ENCODE assay signal across 1 cellular context in the genomic region with DNA sequence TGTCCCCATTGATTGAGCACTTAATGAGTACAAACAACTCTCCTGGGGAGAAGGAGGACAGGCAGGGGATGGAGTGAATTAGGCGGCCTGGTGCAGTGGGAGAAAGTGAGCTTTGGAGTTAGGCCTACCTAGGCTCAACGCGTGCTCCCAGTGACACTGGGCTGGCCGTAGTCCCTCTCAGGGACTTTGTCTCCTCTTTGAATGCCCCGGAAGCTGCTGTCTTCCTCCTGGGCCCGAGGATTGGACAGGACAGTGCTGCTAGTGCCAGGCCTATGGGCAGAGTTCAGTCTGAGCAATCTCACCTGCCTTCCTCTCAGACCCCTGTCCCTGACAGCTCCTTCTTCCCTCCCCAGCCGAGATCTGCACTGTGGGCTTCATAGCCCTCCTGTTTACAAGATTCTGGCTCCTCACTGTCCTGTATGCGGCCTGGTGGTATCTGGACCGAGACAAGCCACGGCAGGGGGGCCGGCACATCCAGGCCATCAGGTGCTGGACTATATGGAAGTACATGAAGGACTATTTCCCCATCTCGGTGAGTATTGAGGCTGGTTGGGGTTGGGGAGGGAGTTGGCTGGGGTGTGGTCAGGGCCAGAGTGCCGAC.
TF ChIP-seq lines count a peak whose summit lies in the region.

No MANE protein-coding gene starts in this region.

TF ChIP-seq in HepG2, 621 proteins besides CTCF, POLR2A, EP300 and RAD21 (continued from another document and continues in another):
- TF ChIP-seq CREM (IDR thresholded peaks at IDR 0.05) (peak; percentile 42; the same call in 1 of the 2 replicates), CREM (CRISPR knock-in tag; IDR thresholded peaks at IDR 0.05) (no peak), U2AF2 (IDR thresholded peaks at IDR 0.05; ENCODE audit: low read depth, low read length) (no peak), NFKB2 (CRISPR knock-in tag; IDR thresholded peaks at IDR 0.05; ENCODE audit: borderline replicate concordance) (peak; percentile 33; the same call in 1 of the 2 replicates), ZSCAN25 (CRISPR knock-in tag; IDR thresholded peaks at IDR 0.05) (peak; percentile 51; the same call in 1 of the 2 replicates), RARA (CRISPR knock-in tag; IDR thresholded peaks at IDR 0.05) (peak; percentile 44; the same call in 1 of the 2 replicates), ZNF335 (CRISPR knock-in tag; IDR thresholded peaks at IDR 0.05) (0 out of 2 replicates have a peak, but pooled peaks have one; percentile 0), ZFX (CRISPR knock-in tag; IDR thresholded peaks at IDR 0.05; ENCODE audit: low read depth) (peak; percentile 99), NFE2L1 (CRISPR knock-in tag; IDR thresholded peaks at IDR 0.05; ENCODE audit: borderline replicate concordance) (no peak; the same call in 1 of the 2 replicates), NAIF1 (CRISPR knock-in tag; IDR thresholded peaks at IDR 0.05; ENCODE audit: borderline replicate concordance) (0 out of 2 replicates have a peak, but pooled peaks have one; percentile 50), SRY (CRISPR knock-in tag; IDR thresholded peaks at IDR 0.05) (peak; percentile 32; the same call in 1 of the 2 replicates), ZNF605 (CRISPR knock-in tag; IDR thresholded peaks at IDR 0.05) (peak; percentile 93), ZNF317 (CRISPR knock-in tag; IDR thresholded peaks at IDR 0.05) (0 out of 2 replicates have a peak, but pooled peaks have one; percentile 29), ATF1 (CRISPR knock-in tag; IDR thresholded peaks at IDR 0.05) (no peak), GATAD1 (CRISPR knock-in tag; IDR thresholded peaks at IDR 0.05) (peak; percentile 24; the same call in 1 of the 2 replicates), RXRB (CRISPR knock-in tag; IDR thresholded peaks at IDR 0.05; ENCODE audit: borderline replicate concordance) (peak; percentile 33; the same call in 1 of the 2 replicates), ZNF883 (CRISPR knock-in tag; IDR thresholded peaks at IDR 0.05; ENCODE audit: not compliant biosample characterization) (peak; percentile 47), KLF12 (CRISPR knock-in tag; IDR thresholded peaks at IDR 0.05; ENCODE audit: borderline replicate concordance) (no peak; the same call in 1 of the 2 replicates), ZNF224 (CRISPR knock-in tag; IDR thresholded peaks at IDR 0.05) (0 out of 2 replicates have a peak, but pooled peaks have one; percentile 10), CEBPG (CRISPR knock-in tag; IDR thresholded peaks at IDR 0.05) (peak; percentile 39), ZNF75D (CRISPR knock-in tag; IDR thresholded peaks at IDR 0.05; ENCODE audit: borderline replicate concordance) (no peak), ZNF138 (CRISPR knock-in tag; IDR thresholded peaks at IDR 0.05; ENCODE audit: low read depth) (0 out of 2 replicates have a peak, but pooled peaks have one; percentile 28), POLR2G (IDR thresholded peaks at IDR 0.05; ENCODE audit: low read depth, low read length) (peak; percentile 89), MIER2 (CRISPR knock-in tag; IDR thresholded peaks at IDR 0.05) (peak; percentile 22; the same call in 1 of the 2 replicates), POGZ (CRISPR knock-in tag; IDR thresholded peaks at IDR 0.05) (peak; percentile 56), SP4 (CRISPR knock-in tag; IDR thresholded peaks at IDR 0.05) (peak; percentile 44; the same call in 1 of the 2 replicates), ZNF792 (CRISPR knock-in tag; IDR thresholded peaks at IDR 0.05) (0 out of 2 replicates have a peak, but pooled peaks have one; percentile 49), ZNF614 (CRISPR knock-in tag; IDR thresholded peaks at IDR 0.05; ENCODE audit: borderline replicate concordance) (peak; percentile 83; the same call in 1 of the 2 replicates), ZFP82 (CRISPR knock-in tag; IDR thresholded peaks at IDR 0.05; ENCODE audit: borderline replicate concordance) (peak; percentile 29; the same call in 1 of the 2 replicates), ZNF326 (CRISPR knock-in tag; IDR thresholded peaks at IDR 0.05; ENCODE audit: borderline replicate concordance) (no peak), TGIF2 (CRISPR knock-in tag; IDR thresholded peaks at IDR 0.05) (0 out of 2 replicates have a peak, but pooled peaks have one; percentile 13)
- TF ChIP-seq, protein P1, sequence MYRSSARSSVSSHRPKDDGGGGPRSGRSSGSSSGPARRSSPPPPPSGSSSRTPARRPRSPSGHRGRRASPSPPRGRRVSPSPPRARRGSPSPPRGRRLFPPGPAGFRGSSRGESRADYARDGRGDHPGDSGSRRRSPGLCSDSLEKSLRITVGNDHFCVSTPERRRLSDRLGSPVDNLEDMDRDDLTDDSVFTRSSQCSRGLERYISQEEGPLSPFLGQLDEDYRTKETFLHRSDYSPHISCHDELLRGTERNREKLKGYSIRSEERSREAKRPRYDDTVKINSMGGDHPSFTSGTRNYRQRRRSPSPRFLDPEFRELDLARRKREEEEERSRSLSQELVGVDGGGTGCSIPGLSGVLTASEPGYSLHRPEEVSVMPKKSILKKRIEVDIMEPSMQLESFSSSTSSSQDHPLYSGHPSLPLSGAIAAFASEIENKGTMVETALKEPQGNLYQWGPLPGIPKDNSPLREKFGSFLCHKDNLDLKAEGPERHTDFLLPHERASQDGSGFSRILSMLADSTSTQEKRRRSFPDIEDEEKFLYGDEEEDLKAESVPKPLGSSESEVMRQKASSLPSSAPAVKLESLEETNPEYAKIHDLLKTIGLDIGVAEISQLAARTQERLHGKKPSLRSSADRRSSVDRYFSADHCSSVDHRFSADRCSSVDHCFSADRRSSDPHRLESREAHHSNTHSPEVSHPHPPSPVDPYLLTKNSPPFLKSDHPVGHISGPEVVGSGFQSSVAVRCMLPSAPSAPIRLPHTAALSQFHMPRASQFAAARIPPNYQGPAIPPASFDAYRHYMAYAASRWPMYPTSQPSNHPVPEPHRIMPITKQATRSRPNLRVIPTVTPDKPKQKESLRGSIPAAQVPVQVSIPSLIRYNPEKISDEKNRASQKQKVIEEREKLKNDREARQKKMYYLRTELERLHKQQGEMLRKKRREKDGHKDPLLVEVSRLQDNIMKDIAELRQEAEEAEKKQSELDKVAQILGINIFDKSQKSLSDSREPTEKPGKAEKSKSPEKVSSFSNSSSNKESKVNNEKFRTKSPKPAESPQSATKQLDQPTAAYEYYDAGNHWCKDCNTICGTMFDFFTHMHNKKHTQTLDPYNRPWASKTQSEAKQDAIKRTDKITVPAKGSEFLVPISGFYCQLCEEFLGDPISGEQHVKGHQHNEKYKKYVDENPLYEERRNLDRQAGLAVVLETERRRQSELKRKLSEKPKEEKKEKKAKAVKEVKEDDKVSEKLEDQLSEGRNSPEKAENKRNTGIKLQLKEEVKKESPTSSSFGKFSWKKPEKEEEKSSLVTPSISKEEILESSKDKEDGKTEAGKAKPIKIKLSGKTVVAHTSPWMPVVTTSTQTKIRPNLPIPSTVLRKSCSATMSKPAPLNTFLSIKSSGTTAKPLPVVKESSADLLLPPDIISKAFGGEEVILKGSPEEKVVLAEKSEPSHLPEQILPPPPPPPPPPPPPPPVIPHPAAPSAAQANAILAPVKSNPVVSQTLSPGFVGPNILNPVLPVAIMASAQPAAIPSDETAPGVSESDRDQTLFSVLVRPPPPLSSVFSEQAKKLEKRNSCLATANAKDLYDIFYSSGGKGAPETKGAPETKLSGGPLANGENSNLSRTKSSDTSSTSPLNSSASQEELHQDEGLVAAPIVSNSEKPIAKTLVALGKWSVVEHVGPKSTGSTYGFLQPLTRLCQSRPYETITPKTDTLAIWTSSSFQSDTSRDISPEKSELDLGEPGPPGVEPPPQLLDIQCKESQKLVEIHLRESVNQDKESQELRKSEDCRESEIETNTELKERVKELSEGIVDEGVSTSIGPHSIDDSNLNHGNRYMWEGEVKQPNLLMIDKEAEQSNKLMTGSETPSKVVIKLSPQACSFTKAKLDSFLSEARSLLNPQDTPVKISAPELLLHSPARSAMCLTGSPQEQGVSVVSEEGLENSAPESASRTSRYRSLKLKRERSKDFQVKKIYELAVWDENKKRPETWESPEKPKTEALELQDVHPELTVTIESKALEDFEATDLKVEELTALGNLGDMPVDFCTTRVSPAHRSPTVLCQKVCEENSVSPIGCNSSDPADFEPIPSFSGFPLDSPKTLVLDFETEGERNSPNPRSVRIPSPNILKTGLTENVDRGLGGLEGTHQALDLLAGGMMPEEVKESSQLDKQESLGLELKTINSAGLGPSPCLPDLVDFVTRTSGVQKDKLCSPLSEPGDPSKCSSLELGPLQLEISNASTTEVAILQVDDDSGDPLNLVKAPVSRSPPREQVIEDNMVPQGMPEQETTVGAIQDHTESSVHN (CRISPR knock-in tag; IDR thresholded peaks at IDR 0.05) = 0 out of 2 replicates have a peak, but pooled peaks have one; percentile 10
- TF ChIP-seq, protein P2, sequence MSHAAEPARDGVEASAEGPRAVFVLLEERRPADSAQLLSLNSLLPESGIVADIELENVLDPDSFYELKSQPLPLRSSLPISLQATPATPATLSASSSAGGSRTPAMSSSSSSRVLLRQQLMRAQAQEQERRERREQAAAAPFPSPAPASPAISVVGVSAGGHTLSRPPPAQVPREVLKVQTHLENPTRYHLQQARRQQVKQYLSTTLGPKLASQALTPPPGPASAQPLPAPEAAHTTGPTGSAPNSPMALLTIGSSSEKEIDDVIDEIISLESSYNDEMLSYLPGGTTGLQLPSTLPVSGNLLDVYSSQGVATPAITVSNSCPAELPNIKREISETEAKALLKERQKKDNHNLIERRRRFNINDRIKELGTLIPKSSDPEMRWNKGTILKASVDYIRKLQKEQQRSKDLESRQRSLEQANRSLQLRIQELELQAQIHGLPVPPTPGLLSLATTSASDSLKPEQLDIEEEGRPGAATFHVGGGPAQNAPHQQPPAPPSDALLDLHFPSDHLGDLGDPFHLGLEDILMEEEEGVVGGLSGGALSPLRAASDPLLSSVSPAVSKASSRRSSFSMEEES (CRISPR knock-in tag; IDR thresholded peaks at IDR 0.05) = peak; percentile 64; the same call in 1 of the 2 replicates
- TF ChIP-seq, protein P3, sequence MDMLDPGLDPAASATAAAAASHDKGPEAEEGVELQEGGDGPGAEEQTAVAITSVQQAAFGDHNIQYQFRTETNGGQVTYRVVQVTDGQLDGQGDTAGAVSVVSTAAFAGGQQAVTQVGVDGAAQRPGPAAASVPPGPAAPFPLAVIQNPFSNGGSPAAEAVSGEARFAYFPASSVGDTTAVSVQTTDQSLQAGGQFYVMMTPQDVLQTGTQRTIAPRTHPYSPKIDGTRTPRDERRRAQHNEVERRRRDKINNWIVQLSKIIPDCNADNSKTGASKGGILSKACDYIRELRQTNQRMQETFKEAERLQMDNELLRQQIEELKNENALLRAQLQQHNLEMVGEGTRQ (IDR thresholded peaks at IDR 0.05; ENCODE audit: low read depth, low read length) = no peak
- TF ChIP-seq, protein P3 (CRISPR knock-in tag; IDR thresholded peaks at IDR 0.05; ENCODE audit: borderline replicate concordance) = no peak
- TF ChIP-seq, protein P4, sequence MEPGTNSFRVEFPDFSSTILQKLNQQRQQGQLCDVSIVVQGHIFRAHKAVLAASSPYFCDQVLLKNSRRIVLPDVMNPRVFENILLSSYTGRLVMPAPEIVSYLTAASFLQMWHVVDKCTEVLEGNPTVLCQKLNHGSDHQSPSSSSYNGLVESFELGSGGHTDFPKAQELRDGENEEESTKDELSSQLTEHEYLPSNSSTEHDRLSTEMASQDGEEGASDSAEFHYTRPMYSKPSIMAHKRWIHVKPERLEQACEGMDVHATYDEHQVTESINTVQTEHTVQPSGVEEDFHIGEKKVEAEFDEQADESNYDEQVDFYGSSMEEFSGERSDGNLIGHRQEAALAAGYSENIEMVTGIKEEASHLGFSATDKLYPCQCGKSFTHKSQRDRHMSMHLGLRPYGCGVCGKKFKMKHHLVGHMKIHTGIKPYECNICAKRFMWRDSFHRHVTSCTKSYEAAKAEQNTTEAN (CRISPR knock-in tag; conservative IDR thresholded peaks at IDR 0.05) = peak; percentile 49; the same call in 1 of the 2 replicates
- TF ChIP-seq, protein P5, sequence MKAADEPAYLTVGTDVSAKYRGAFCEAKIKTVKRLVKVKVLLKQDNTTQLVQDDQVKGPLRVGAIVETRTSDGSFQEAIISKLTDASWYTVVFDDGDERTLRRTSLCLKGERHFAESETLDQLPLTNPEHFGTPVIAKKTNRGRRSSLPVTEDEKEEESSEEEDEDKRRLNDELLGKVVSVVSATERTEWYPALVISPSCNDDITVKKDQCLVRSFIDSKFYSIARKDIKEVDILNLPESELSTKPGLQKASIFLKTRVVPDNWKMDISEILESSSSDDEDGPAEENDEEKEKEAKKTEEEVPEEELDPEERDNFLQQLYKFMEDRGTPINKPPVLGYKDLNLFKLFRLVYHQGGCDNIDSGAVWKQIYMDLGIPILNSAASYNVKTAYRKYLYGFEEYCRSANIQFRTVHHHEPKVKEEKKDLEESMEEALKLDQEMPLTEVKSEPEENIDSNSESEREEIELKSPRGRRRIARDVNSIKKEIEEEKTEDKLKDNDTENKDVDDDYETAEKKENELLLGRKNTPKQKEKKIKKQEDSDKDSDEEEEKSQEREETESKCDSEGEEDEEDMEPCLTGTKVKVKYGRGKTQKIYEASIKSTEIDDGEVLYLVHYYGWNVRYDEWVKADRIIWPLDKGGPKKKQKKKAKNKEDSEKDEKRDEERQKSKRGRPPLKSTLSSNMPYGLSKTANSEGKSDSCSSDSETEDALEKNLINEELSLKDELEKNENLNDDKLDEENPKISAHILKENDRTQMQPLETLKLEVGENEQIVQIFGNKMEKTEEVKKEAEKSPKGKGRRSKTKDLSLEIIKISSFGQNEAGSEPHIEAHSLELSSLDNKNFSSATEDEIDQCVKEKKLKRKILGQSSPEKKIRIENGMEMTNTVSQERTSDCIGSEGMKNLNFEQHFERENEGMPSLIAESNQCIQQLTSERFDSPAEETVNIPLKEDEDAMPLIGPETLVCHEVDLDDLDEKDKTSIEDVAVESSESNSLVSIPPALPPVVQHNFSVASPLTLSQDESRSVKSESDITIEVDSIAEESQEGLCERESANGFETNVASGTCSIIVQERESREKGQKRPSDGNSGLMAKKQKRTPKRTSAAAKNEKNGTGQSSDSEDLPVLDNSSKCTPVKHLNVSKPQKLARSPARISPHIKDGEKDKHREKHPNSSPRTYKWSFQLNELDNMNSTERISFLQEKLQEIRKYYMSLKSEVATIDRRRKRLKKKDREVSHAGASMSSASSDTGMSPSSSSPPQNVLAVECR (CRISPR knock-in tag; IDR thresholded peaks at IDR 0.05; ENCODE audit: borderline replicate concordance) = peak; percentile 80
- TF ChIP-seq, protein P6, sequence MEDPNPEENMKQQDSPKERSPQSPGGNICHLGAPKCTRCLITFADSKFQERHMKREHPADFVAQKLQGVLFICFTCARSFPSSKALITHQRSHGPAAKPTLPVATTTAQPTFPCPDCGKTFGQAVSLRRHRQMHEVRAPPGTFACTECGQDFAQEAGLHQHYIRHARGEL (CRISPR knock-in tag; IDR thresholded peaks at IDR 0.05) = no peak
